In the genomic region with DNA sequence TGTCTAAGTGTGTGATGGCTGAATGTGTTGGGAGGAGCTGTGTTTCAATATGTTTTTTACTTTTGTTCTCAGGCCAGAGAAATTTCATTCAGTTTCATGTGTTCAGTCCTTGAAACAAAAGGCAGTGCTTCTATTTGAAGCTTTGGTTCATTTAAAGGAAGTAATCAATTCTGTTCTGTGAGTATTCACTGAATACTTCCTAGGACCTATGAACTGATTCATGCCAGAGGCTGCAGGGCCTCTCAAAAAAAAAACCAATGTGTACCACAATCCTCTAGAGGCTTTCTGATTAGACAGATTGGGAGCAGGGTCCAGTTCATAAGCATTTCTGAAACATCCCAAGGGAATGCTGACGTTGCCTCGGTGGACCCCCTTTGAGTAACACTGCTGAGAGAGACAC, we compare ENCODE assay signal across 10 cellular contexts. TPM values are rescaled to one million over a fixed set of nuclear protein-coding genes. Genes with fewer than 3 reads are reported as not detected.
DNase-seq lines count a peak whose midpoint lies in the region; ATAC-seq and TF ChIP-seq lines count a peak whose summit lies in the region.
"Had no signal": no experiment of that assay in that cellular context is flagged by ENCODE, and none has a peak within 500 bp of the region (broad histone marks: within the 10 kb centered on the region; RNA-seq: fewer than 3 reads in every experiment).

No MANE protein-coding gene starts in this region.

- H3K14ac ChIP-seq in H9 (ENCODE audit: insufficient read depth, low read length) = no peak overlapping the region

- H3K9me3 ChIP-seq in heart left ventricle (no peaks in the 10 kb centered on the region), H9 (ENCODE audit: control insufficient read depth, low read depth, low read length) (no peaks in the 10 kb centered on the region)

- DNase-seq in Daoy (ENCODE audit: low read depth) (peak; percentile 29), NB4 (ENCODE audit: low read depth) (peak; percentile 43), HFFc6 (no peak), heart left ventricle (no peak), NCI-H69 (lab: John Stamatoyannopoulos, UW) (no peak), H9 (no peak)

- H3K4me3 ChIP-seq in NB4 (ENCODE audit: low read depth, low read length) (no peak overlapping the region), heart left ventricle (no peak overlapping the region)

- no peaks in the 10 kb centered on the region for H3K79me2 ChIP-seq in H9 (ENCODE audit: insufficient read depth, low read length)

- TF ChIP-seq CTCF in NB4 (IDR thresholded peaks at IDR 0.05; ENCODE audit: low read depth, low read length) = no peak
- no peak for TF ChIP-seq CTCF in HFFc6 (IDR thresholded peaks at IDR 0.05)
- TF ChIP-seq CTCF in heart left ventricle (IDR thresholded peaks at IDR 0.05) = no peak
- TF ChIP-seq CTCF in H9 (conservative IDR thresholded peaks at IDR 0.05) = no peak

- no peak overlapping the region for H3T11ph ChIP-seq in H9 (ENCODE audit: low read length)

- H2BK20ac ChIP-seq in H9 (ENCODE audit: low read depth, low read length, poor library complexity, severe bottlenecking) = no peak overlapping the region

- TF ChIP-seq POLR2A in NB4 (IDR thresholded peaks at IDR 0.05; ENCODE audit: extremely low read depth, insufficient read length) (no peak), heart left ventricle (IDR thresholded peaks at IDR 0.05) (no peak)

- H3K18ac ChIP-seq in H9 (ENCODE audit: insufficient read length, low read depth, low read length) = no peak overlapping the region

- H3K4ac ChIP-seq in H9 (ENCODE audit: low read depth, low read length) = no peak overlapping the region

- H3K4me1 ChIP-seq in heart left ventricle (peaks cover 0 to 56% (median 13%) of the 10 kb centered on the region in 12 donors), H9 (ENCODE audit: insufficient read depth, low read length) (no peaks in the 10 kb centered on the region)

- H3K79me1 ChIP-seq in H9 (ENCODE audit: insufficient read depth, low read depth, low read length, poor library complexity, severe bottlenecking) = no peaks in the 10 kb centered on the region

- no peak overlapping the region for H3K56ac ChIP-seq in H9 (ENCODE audit: insufficient read length, low read depth, low read length)

- H2BK5ac ChIP-seq in H9 (ENCODE audit: insufficient read length, low read length) = no peak overlapping the region

- H3K9me3 Mint-ChIP-seq in HFFc6 (peaks cover 40% of the 10 kb centered on the region), H9 (no peaks in the 10 kb centered on the region)
- H3K9me3 Mint-ChIP-seq: neural crest cell had no signal

- no peaks in the 10 kb centered on the region for H3K27me3 ChIP-seq in heart left ventricle
- H3K27me3 ChIP-seq in H9 (ENCODE audit: insufficient read depth, low read length) = no peaks in the 10 kb centered on the region

- no peak overlapping the region for H4K8ac ChIP-seq in H9 (replicated peaks; ENCODE audit: insufficient read length, low read depth, low read length)

- H3K27ac ChIP-seq in heart left ventricle (peak overlapping the region in 1 of 12 donors; percentile 92), H9 (ENCODE audit: insufficient read length, low read depth, low read length) (no peak overlapping the region)
- H3K27ac ChIP-seq: epithelial cell of prostate had no signal

- H2BK12ac ChIP-seq in H9 (ENCODE audit: insufficient read length, low read depth, low read length) = no peak overlapping the region

- intact Hi-C loops in heart left ventricle (cut with DNase I) = loop anchor here in 1 of 10 donors (5.0 kb wide), 1 partner anchor 159 kb away; no protein-coding TSS in a partner anchor

- no peaks in the 10 kb centered on the region for H3K23me2 ChIP-seq in H9 (ENCODE audit: insufficient read length, low read depth, low read length, poor library complexity, severe bottlenecking)

- H4K91ac ChIP-seq in H9 (ENCODE audit: insufficient read length, low read depth, low read length) = no peak overlapping the region

- H2BK120ac ChIP-seq in H9 (ENCODE audit: low read depth, low read length, poor library complexity, severe bottlenecking) = no peak overlapping the region

- H3K36me3 Mint-ChIP-seq in HFFc6 (ENCODE audit: low read depth) (no peaks in the 10 kb centered on the region), H9 (ENCODE audit: insufficient read depth in 1 of 3, low read depth in 3 of 3) (no peaks in the 10 kb centered on the region)

- no peak overlapping the region for H2AFZ ChIP-seq in H9 (ENCODE audit: low read length)

- ATAC-seq in GM19438 (IDR thresholded peaks at IDR 0.05; ENCODE audit: low read depth, unreplicated experiment) (peak; percentile 34), HG02973 (IDR thresholded peaks at IDR 0.05; ENCODE audit: unreplicated experiment) (peak; percentile 26), heart left ventricle (no peak)

- no peaks in the 10 kb centered on the region for H3K36me3 ChIP-seq in heart left ventricle

- no peak overlapping the region for H2AK5ac ChIP-seq in H9 (ENCODE audit: insufficient read length, low read length)

- no peak overlapping the region for H4K5ac ChIP-seq in H9 (ENCODE audit: insufficient read length, low read depth, low read length)

- H3K23ac ChIP-seq in H9 (ENCODE audit: insufficient read length, low read depth, low read length) = no peak overlapping the region

- no peak overlapping the region for H3K27ac Mint-ChIP-seq in HFFc6
- H3K27ac Mint-ChIP-seq in H9 = no peak overlapping the region

- WGBS in heart left ventricle, 4 donors = 58 to 74% (median 63%) methylated on average over 2 of the region's 2 CpGs
- no CpG with 5 or more reads among the region's 2 CpGs for WGBS in H9 (ENCODE audit: extremely low coverage, insufficient read length, low lambda C conversion rate)

- no peak overlapping the region for H3K9ac ChIP-seq in H9 (ENCODE audit: extremely low read depth, insufficient read length, low read length)

- H2BK15ac ChIP-seq in H9 (ENCODE audit: low read depth, low read length) = no peak overlapping the region

- H3K4me1 Mint-ChIP-seq in HFFc6 (ENCODE audit: low read depth) (no peaks in the 10 kb centered on the region), H9 (no peaks in the 10 kb centered on the region)

- H3K27me3 Mint-ChIP-seq in HFFc6 (ENCODE audit: insufficient read depth) (no peaks in the 10 kb centered on the region), H9 (ENCODE audit: low read depth) (peaks cover 2% of the 10 kb centered on the region)

- H3K4me3 Mint-ChIP-seq in HFFc6 (no peak overlapping the region), H9 (no peak overlapping the region)
- H3K4me3 Mint-ChIP-seq: neural crest cell had no signal

- H3K4me2 ChIP-seq in H9 (ENCODE audit: insufficient read depth, insufficient read length, low read length) = no peak overlapping the region

- H4K20me1 ChIP-seq in H9 (ENCODE audit: control insufficient read depth, insufficient read depth, insufficient read length) = no peaks in the 10 kb centered on the region

RNA-seq across cellular contexts. Expression of a gene that starts 12.4 kb away (rescaled TPM):
- 0.06 and 0.12 TPM in 2 replicates for total RNA-seq in Daoy (2014; rRNA removed; shearing (Covaris generic))
- under 1 TPM in 1 of 6 experiments, not detected in 5; 0.06 TPM for total RNA-seq in HFFc6 (2021; fragmentation: NEBNext Ultra II Directional; extraction: Animal tissue kit (Norgen Biotek cat#: 25700))
- 100 to 1,000 TPM in 2 of 9 donors, 10 to 100 TPM in 7; 19.2 to 415 (median 51.4) TPM for total RNA-seq in heart left ventricle
- polyA plus RNA-seq in heart left ventricle = 1 to 10 TPM; 9.0 to 9.9 TPM
- 0.15 and 0.18 TPM in 2 replicates for total RNA-seq in H9 (2021)

Comparison
In these comparisons a context has a peak if more than half of its experiments do, and no peak if none do; other contexts are left out.
1. DNase-seq: peak in Daoy (single experiment) and NB4 (single experiment); none in HFFc6 (single experiment), heart left ventricle (0 of 5), NCI-H69 (single experiment) and H9 (single experiment).
2. ATAC-seq: peak in GM19438 (single experiment) and HG02973 (single experiment); none in heart left ventricle (0 of 4).
3. RNA of a gene that starts 12.4 kb away (total RNA-seq): 19.2 to 415 TPM in heart left ventricle; 0.15 to 0.18 TPM in H9, 0.06 to 0.12 TPM in Daoy and 0.06 TPM in HFFc6; every median in the first group is over 10 times any median in the second.